In genomic region chr7:87926581-87927461, GRCh38 we compare ENCODE assay signal across 1 cellular context.
TF ChIP-seq lines count a peak whose summit lies in the region.

No MANE protein-coding gene starts in this region.

TF ChIP-seq in K562, 482 proteins besides CTCF, POLR2A, EP300 and RAD21:
- TF ChIP-seq NFIC (IDR thresholded peaks at IDR 0.05), result peak; percentile 74
- no peak for TF ChIP-seq KAT8 (IDR thresholded peaks at IDR 0.05; ENCODE audit: low read depth)
- TF ChIP-seq ETV5 (CRISPR knock-in tag; IDR thresholded peaks at IDR 0.05; ENCODE audit: low read depth), result no peak
